13 cellular contexts compared by ENCODE assay signal in genomic region chr4:183758006-183758734, GRCh38.
A peak's percentile ranks its signal among the peaks of the same experiment; 100 is the strongest.
DNase-seq lines count a peak whose midpoint lies in the region; ATAC-seq and TF ChIP-seq lines count a peak whose summit lies in the region.
"Had no signal": no experiment of that assay in that cellular context is flagged by ENCODE, and none has a peak within 500 bp of the region (broad histone marks: within the 10 kb centered on the region; RNA-seq: fewer than 3 reads in every experiment).

No MANE protein-coding gene starts in this region.

- H3K4me2 ChIP-seq in KMS-11, result no peak overlapping the region
- no peak overlapping the region for H3K4me2 ChIP-seq in fibroblast of lung (ENCODE audit: extremely low read depth, insufficient read depth, low read length)

- DNase-seq in A673 (ENCODE audit: low spot score) (no peak), fibroblast of lung (ENCODE audit: low read depth in 2 of 2) (peak in 1 of 2 donors; percentile 6), right lobe of liver (peak; percentile 38 to 56 (median 50)), COLO829 (ENCODE audit: low spot score) (no peak), UCSD-AML1 (lab: John Stamatoyannopoulos, UW; ENCODE audit: unreplicated experiment) (no peak)
- DNase-seq: activated B cell treated with CpG ODN at 0.5 μM for 24 hours, BE2C, NCI-H187 treated with DMSO at 0.1 percent for 48 hours, Peyer's patch had no signal

- POLR2A ChIA-PET in A673 (lab: Charles Lee; ENCODE audit: low non-redundant PET), result no interaction called here

- no peak overlapping the region for H2AFZ ChIP-seq in KMS-11 (ENCODE audit: low read depth)
- no peak overlapping the region for H2AFZ ChIP-seq in fibroblast of lung (ENCODE audit: low read length)

- ATAC-seq in right lobe of liver, result peak; percentile 50 to 75 (median 60)
- no peak for ATAC-seq in GM21390 (IDR thresholded peaks at IDR 0.05; ENCODE audit: unreplicated experiment)
- no peak for ATAC-seq in HG03280 (IDR thresholded peaks at IDR 0.05; ENCODE audit: unreplicated experiment)

- no peaks in the 10 kb centered on the region for H3K36me3 ChIP-seq in A673 (ENCODE audit: insufficient read depth, low read length, poor library complexity, severe bottlenecking)
- no peaks in the 10 kb centered on the region for H3K36me3 ChIP-seq in KMS-11 (ENCODE audit: insufficient read depth)
- no peaks in the 10 kb centered on the region for H3K36me3 ChIP-seq in fibroblast of lung (ENCODE audit: control insufficient read depth, insufficient read depth, low read length)
- no peaks in the 10 kb centered on the region for H3K36me3 ChIP-seq in right lobe of liver
- H3K36me3 ChIP-seq: BE2C, Peyer's patch had no signal

- 44% methylated on average over 27 of the region's 32 CpGs for WGBS in right lobe of liver (ENCODE audit: insufficient coverage, low coverage, low lambda C conversion rate, missing lambda C conversion rate)

- H4K20me1 ChIP-seq in KMS-11 (ENCODE audit: insufficient read depth), result no peaks in the 10 kb centered on the region
- H4K20me1 ChIP-seq in fibroblast of lung (ENCODE audit: control insufficient read depth, extremely low read depth, insufficient read depth, low read length), result no peaks in the 10 kb centered on the region

- intact Hi-C loops in A673 (cut with micrococcal nuclease; ENCODE audit: unreplicated experiment), result no loop called here
- intact Hi-C loops in right lobe of liver (cut with DNase I), result no loop called here

- no TSS peak for BruUV-seq in A673 (replicated peaks; lab: Mats Ljungman, UMichigan)

- H3K4me1 ChIP-seq in A673 (ENCODE audit: insufficient read depth, low read length, poor library complexity, severe bottlenecking) (no peaks in the 10 kb centered on the region), KMS-11 (ENCODE audit: low read depth, poor library complexity, severe bottlenecking) (no peaks in the 10 kb centered on the region), fibroblast of lung (ENCODE audit: control insufficient read depth, extremely low read depth, insufficient read depth, low read length) (no peaks in the 10 kb centered on the region), right lobe of liver (no peaks in the 10 kb centered on the region)
- H3K4me1 ChIP-seq: BE2C, Peyer's patch had no signal

- no peak overlapping the region for H3K9ac ChIP-seq in KMS-11
- no peak overlapping the region for H3K9ac ChIP-seq in fibroblast of lung (ENCODE audit: insufficient read depth, low read length)

- H3K9me3 ChIP-seq in A673 (ENCODE audit: low read depth, low read length, poor library complexity, severe bottlenecking) (no peaks in the 10 kb centered on the region), fibroblast of lung (ENCODE audit: control insufficient read depth, insufficient read depth, low read depth, low read length) (no peaks in the 10 kb centered on the region), right lobe of liver (no peaks in the 10 kb centered on the region)
- H3K9me3 ChIP-seq: BE2C, Peyer's patch had no signal

- TF ChIP-seq POLR2A in right lobe of liver (IDR thresholded peaks at IDR 0.05), result no peak

- CTCF ChIA-PET in A673 (lab: Charles Lee), result interaction anchor here (0.7 kb wide), 1 partner anchor 1127 kb away, joined by 3 read pairs; no protein-coding TSS in a partner anchor

- peak; percentile 35 for TF ChIP-seq CTCF in A673 (conservative IDR thresholded peaks at IDR 0.05; ENCODE audit: low read depth, low read length)
- peak; percentile 24; the same call in 1 of the 2 replicates for TF ChIP-seq CTCF in KMS-11 (conservative IDR thresholded peaks at IDR 0.05; ENCODE audit: low read depth, low read length)
- peak; percentile 10 to 37 for TF ChIP-seq CTCF in fibroblast of lung (conservative IDR thresholded peaks at IDR 0.05 in 1 of 2, IDR thresholded peaks at IDR 0.05 in 1 of 2; ENCODE audit: low read depth in 1 of 2, low read length in 2 of 2)
- peak in 2 of 4 donors; percentile 20 to 30 for TF ChIP-seq CTCF in right lobe of liver (IDR thresholded peaks at IDR 0.05)

- H3K27ac ChIP-seq in A673 (ENCODE audit: low read depth, low read length, poor library complexity, severe bottlenecking) (no peak overlapping the region), KMS-11 (no peak overlapping the region), fibroblast of lung (ENCODE audit: insufficient read depth, low read length) (no peak overlapping the region), right lobe of liver (peak overlapping the region in 2 of 3 donors; percentile 1 to 10)
- H3K27ac ChIP-seq: Peyer's patch, skin epidermis had no signal

- no peak overlapping the region for H3K4me3 ChIP-seq in A673 (ENCODE audit: low read depth, low read length, poor library complexity, severe bottlenecking)
- no peak overlapping the region for H3K4me3 ChIP-seq in KMS-11 (IDR thresholded peaks at IDR 0.05; ENCODE audit: insufficient read depth, low read depth, low read length)
- no peak overlapping the region for H3K4me3 ChIP-seq in fibroblast of lung (replicated peaks in 1 of 4; ENCODE audit: control extremely low read depth in 1 of 4, insufficient read depth in 1 of 4, low read depth in 3 of 4, low read length in 4 of 4)
- no peak overlapping the region for H3K4me3 ChIP-seq in right lobe of liver
- H3K4me3 ChIP-seq: Peyer's patch, skin epidermis had no signal

- peaks cover 6% of the 10 kb centered on the region for H3K27me3 ChIP-seq in A673 (replicated peaks; ENCODE audit: insufficient read depth, low read depth, low read length, poor library complexity)
- no peaks in the 10 kb centered on the region for H3K27me3 ChIP-seq in KMS-11 (ENCODE audit: insufficient read depth, low read depth)
- no peaks in the 10 kb centered on the region for H3K27me3 ChIP-seq in fibroblast of lung (ENCODE audit: control insufficient read depth, insufficient read depth, low read length)
- H3K27me3 ChIP-seq in right lobe of liver, result no peaks in the 10 kb centered on the region
- H3K27me3 ChIP-seq: BE2C, Peyer's patch had no signal

- H3K79me2 ChIP-seq in KMS-11 (ENCODE audit: insufficient read depth, low read depth) (no peaks in the 10 kb centered on the region), fibroblast of lung (ENCODE audit: control insufficient read depth, insufficient read depth, low read length) (no peaks in the 10 kb centered on the region)

Comparison
In these comparisons a context has a peak if more than half of its experiments do, and no peak if none do; other contexts are left out.
1. DNase-seq: peak in right lobe of liver (3 of 3); none in A673 (single experiment), COLO829 (single experiment) and UCSD-AML1 (single experiment).
2. H3K27ac ChIP-seq: peak in right lobe of liver (2 of 3); none in A673 (single experiment), KMS-11 (single experiment) and fibroblast of lung (single experiment).
3. ATAC-seq: peak in right lobe of liver (4 of 4); none in GM21390 (single experiment) and HG03280 (single experiment).